In the genomic region with DNA sequence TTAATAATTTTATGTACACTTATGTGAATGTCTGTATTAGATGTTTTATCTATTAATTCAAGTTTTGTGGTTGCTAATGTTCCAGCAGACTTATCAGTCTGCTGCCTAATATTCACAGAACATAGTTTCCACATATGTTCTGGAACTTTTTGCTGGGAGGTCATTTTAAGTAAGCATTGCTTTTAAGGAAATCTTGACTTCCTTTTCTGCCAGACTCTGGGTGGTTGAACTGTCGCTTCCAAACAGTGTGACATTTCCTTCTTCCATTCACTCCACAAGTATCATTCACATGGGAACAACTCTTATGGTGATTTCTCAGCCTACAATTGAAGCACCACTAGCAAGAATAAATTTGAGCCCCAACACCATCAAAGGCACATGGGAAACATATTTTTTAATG, we compare ENCODE assay signal across 29 cellular contexts.
"Had no signal": no experiment of that assay in that cellular context is flagged by ENCODE, and none has a peak within 500 bp of the region (broad histone marks: within the 10 kb centered on the region; RNA-seq: fewer than 3 reads in every experiment).

No MANE protein-coding gene starts in this region.

- H3K36me3 ChIP-seq: brain microvascular endothelial cell, esophagus squamous epithelium, gastroesophageal sphincter had no signal

- FAIRE-seq: astrocyte, bronchial epithelial cell, colon, endothelial cell of umbilical vein had no signal

- H3K27ac Mint-ChIP-seq: activated CD8-positive, alpha-beta T cell treated with anti-CD3 and anti-CD28 coated beads for 36 hours; activated naive CD8-positive, alpha-beta T cell; activated T-helper 17 cell treated with anti-CD3 and anti-CD28 coated beads, Interleukin-2, amount 50 U/mL, for 72 hours; effector memory CD8-positive, alpha-beta T cell had no signal

- ATAC-seq: activated CD8-positive, alpha-beta T cell treated with anti-CD3 and anti-CD28 coated beads for 36 hours; activated T-cell treated with anti-CD3 and anti-CD28 coated beads, Interleukin-2, amount 50 U/mL, for 4 hours; activated T-helper 17 cell treated with anti-CD3 and anti-CD28 coated beads, Interleukin-2, amount 50 U/mL, for 72 hours; effector memory CD8-positive, alpha-beta T cell; gastroesophageal sphincter had no signal

- H3K27ac ChIP-seq: brain microvascular endothelial cell, epithelial cell of prostate, esophagus squamous epithelium, gastroesophageal sphincter had no signal

- H3K27me3 Mint-ChIP-seq: activated naive CD8-positive, alpha-beta T cell; effector memory CD8-positive, alpha-beta T cell had no signal

- H3K4me3 Mint-ChIP-seq: activated CD8-positive, alpha-beta T cell treated with anti-CD3 and anti-CD28 coated beads for 36 hours; activated naive CD8-positive, alpha-beta T cell; activated T-cell treated with anti-CD3 and anti-CD28 coated beads, Interleukin-2, amount 50 U/mL, for 4 hours; activated T-helper 17 cell treated with anti-CD3 and anti-CD28 coated beads, Interleukin-2, amount 50 U/mL, for 72 hours; effector memory CD8-positive, alpha-beta T cell had no signal

- H3K9me3 Mint-ChIP-seq: activated CD8-positive, alpha-beta T cell treated with anti-CD3 and anti-CD28 coated beads for 36 hours; activated T-cell treated with anti-CD3 and anti-CD28 coated beads, Interleukin-2, amount 50 U/mL, for 4 hours; activated T-helper 17 cell treated with anti-CD3 and anti-CD28 coated beads, Interleukin-2, amount 50 U/mL, for 72 hours; effector memory CD8-positive, alpha-beta T cell had no signal

- H3K4me1 Mint-ChIP-seq: activated T-helper 17 cell treated with anti-CD3 and anti-CD28 coated beads, Interleukin-2, amount 50 U/mL, for 72 hours had no signal

- H3K4me1 ChIP-seq: esophagus squamous epithelium, gastroesophageal sphincter had no signal

- DNase-seq: activated CD4-positive, alpha-beta T cell treated with anti-CD3 and anti-CD28 coated beads for 48 hours; activated CD4-positive, alpha-beta T cell treated with anti-CD3 and anti-CD28 coated beads, Interleukin-2, amount 50 U/mL, for 1 hour; activated CD4-positive, alpha-beta T cell treated with anti-CD3 and anti-CD28 coated beads, Interleukin-2, amount 50 U/mL, for 48 hours; activated CD8-positive, alpha-beta memory T cell treated with anti-CD3 and anti-CD28 coated beads for 24 hours; activated CD8-positive, alpha-beta T cell treated with anti-CD3 and anti-CD28 coated beads for 36 hours; activated effector memory CD4-positive, alpha-beta T cell treated with Interleukin-2 at 50 U/mL for 16 hours; activated gamma-delta T cell treated with Interleukin-2 at 50 U/mL for 16 hours; activated naive CD4-positive, alpha-beta T cell treated with anti-CD3 and anti-CD28 coated beads, Interleukin-2, amount 50 U/mL, for 16 hours; activated naive CD4-positive, alpha-beta T cell treated with Interleukin-2 at 50 U/mL for 16 hours; activated T-cell treated with anti-CD3 and anti-CD28 coated beads, Interleukin-2, amount 50 U/mL, for 4 hours; amniotic stem cell; anterior cingulate cortex; brain microvascular endothelial cell; caudate nucleus; cortex of kidney; dermis blood vessel endothelial cell; effector CD4-positive, alpha-beta T cell; effector memory CD8-positive, alpha-beta T cell; esophagus squamous epithelium; foreskin melanocyte; T-helper 2 cell had no signal

- H3K9me3 ChIP-seq: esophagus squamous epithelium, gastroesophageal sphincter had no signal

- H3K27me3 ChIP-seq: brain microvascular endothelial cell, esophagus squamous epithelium, gastroesophageal sphincter had no signal

- H3K36me3 Mint-ChIP-seq: activated naive CD8-positive, alpha-beta T cell had no signal

- H3K4me3 ChIP-seq: esophagus squamous epithelium, gastroesophageal sphincter had no signal
